8 cellular contexts compared by ENCODE assay signal in the genomic region with DNA sequence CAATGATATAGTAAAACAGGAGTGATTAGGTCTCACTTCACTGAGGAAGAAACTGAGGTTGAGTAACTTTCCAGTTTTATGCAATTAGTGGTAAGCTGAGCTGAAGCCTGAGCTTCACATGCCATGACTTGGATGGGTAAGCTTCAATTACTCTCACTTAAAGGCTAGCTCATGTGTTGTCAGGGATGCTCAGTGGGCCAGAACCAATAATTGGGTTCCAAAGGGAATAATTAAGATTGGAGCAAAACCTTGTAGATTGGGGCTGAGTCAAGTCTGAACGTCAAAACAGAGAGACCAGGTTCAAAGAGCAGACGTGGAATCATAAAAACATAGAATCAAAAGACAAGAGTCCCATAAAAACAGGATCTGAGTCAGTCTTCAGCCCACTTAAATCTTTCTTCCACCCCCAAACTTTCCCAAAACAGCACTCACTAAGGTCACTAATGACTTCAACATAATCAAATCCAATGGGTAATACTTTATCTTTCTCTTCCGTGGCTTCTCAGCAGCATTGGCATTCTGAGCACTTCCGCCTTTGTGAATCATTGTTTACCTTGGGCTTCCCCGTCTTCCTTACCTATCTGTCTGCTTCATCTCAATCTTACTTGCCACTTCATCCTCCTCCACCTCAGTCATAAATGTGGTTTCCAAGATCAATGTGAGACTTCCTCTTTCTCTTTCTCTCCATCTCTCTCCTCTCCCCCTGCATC. TPM values are rescaled to one million over a fixed set of nuclear protein-coding genes. Genes with fewer than 3 reads are reported as not detected.
DNase-seq lines count a peak whose midpoint lies in the region; ATAC-seq and TF ChIP-seq lines count a peak whose summit lies in the region.

No MANE protein-coding gene starts in this region.

- no peaks in the 10 kb centered on the region for H3K36me3 Mint-ChIP-seq in CD8-positive, alpha-beta T cell
- H3K36me3 Mint-ChIP-seq in progenitor cell of endocrine pancreas (ENCODE audit: insufficient read depth) (no peaks in the 10 kb centered on the region), endothelial cell (ENCODE audit: low read depth, unreplicated experiment) (no peaks in the 10 kb centered on the region)

- no peaks in the 10 kb centered on the region for H3K36me3 ChIP-seq in CD8-positive, alpha-beta T cell (ENCODE audit: insufficient read depth, low read length)

- peak; percentile 23 for ATAC-seq in CD8-positive, alpha-beta T cell
- peak; percentile 53 for ATAC-seq in GM19468 (IDR thresholded peaks at IDR 0.05; ENCODE audit: extremely low read depth, unreplicated experiment)
- peak; percentile 88 for ATAC-seq in HG03571 (IDR thresholded peaks at IDR 0.05; ENCODE audit: unreplicated experiment)

- peaks cover 6% of the 10 kb centered on the region for H3K27me3 Mint-ChIP-seq in CD8-positive, alpha-beta T cell (ENCODE audit: low read depth)
- H3K27me3 Mint-ChIP-seq in progenitor cell of endocrine pancreas (peaks cover 3% of the 10 kb centered on the region), endothelial cell (ENCODE audit: unreplicated experiment) (no peaks in the 10 kb centered on the region)

- no peaks in the 10 kb centered on the region for H3K9me3 Mint-ChIP-seq in CD8-positive, alpha-beta T cell
- H3K9me3 Mint-ChIP-seq in progenitor cell of endocrine pancreas (ENCODE audit: low read depth), result no peaks in the 10 kb centered on the region
- H3K9me3 Mint-ChIP-seq in endothelial cell (ENCODE audit: unreplicated experiment), result no peaks in the 10 kb centered on the region

- H3K9me3 ChIP-seq in CD8-positive, alpha-beta T cell (ENCODE audit: low read length), result no peaks in the 10 kb centered on the region

- CTCF ChIA-PET in CD8-positive, alpha-beta T cell (lab: Charles Lee), result no interaction called here

- no peaks in the 10 kb centered on the region for H3K4me1 ChIP-seq in CD8-positive, alpha-beta T cell (ENCODE audit: insufficient read depth, low read length)

- peaks cover 6% of the 10 kb centered on the region for H3K4me1 Mint-ChIP-seq in CD8-positive, alpha-beta T cell (ENCODE audit: low read depth)
- H3K4me1 Mint-ChIP-seq in progenitor cell of endocrine pancreas (ENCODE audit: low read depth) (no peaks in the 10 kb centered on the region), endothelial cell (ENCODE audit: unreplicated experiment) (peaks cover 3% of the 10 kb centered on the region)

- H3K4me3 ChIP-seq in CD8-positive, alpha-beta T cell (ENCODE audit: low read depth, low read length), result no peak overlapping the region
- H3K4me3 ChIP-seq in cardiac fibroblast (replicated peaks in 1 of 2; ENCODE audit: low read depth in 2 of 2, low read length in 2 of 2), result no peak overlapping the region

- TF ChIP-seq CTCF in CD8-positive, alpha-beta T cell (IDR thresholded peaks at IDR 0.05), result no peak
- TF ChIP-seq CTCF in cardiac fibroblast (IDR thresholded peaks at IDR 0.05; ENCODE audit: low read depth, low read length) (no peak), progenitor cell of endocrine pancreas (IDR thresholded peaks at IDR 0.05; ENCODE audit: unreplicated experiment) (no peak), endothelial cell (IDR thresholded peaks at IDR 0.05; ENCODE audit: unreplicated experiment) (no peak)

- intact Hi-C loops in CD8-positive, alpha-beta T cell (cut with DNase I, micrococcal nuclease), result no loop called here

- POLR2A ChIA-PET in CD8-positive, alpha-beta T cell (lab: Charles Lee), result no interaction called here

- no peak overlapping the region for H3K4me3 Mint-ChIP-seq in CD8-positive, alpha-beta T cell
- H3K4me3 Mint-ChIP-seq in progenitor cell of endocrine pancreas (ENCODE audit: low read depth) (no peak overlapping the region), endothelial cell (ENCODE audit: unreplicated experiment) (no peak overlapping the region)

- no peaks in the 10 kb centered on the region for H3K27me3 ChIP-seq in CD8-positive, alpha-beta T cell (ENCODE audit: insufficient read depth, low read length)

- H3K27ac ChIP-seq in CD8-positive, alpha-beta T cell (ENCODE audit: low read depth, low read length), result no peak overlapping the region

- no peak overlapping the region for H3K27ac Mint-ChIP-seq in CD8-positive, alpha-beta T cell
- no peak overlapping the region for H3K27ac Mint-ChIP-seq in progenitor cell of endocrine pancreas
- no peak overlapping the region for H3K27ac Mint-ChIP-seq in endothelial cell (ENCODE audit: unreplicated experiment)

- no peak for DNase-seq in CD8-positive, alpha-beta T cell
- peak; percentile 22 to 78 for DNase-seq in cardiac fibroblast (ENCODE audit: low read depth in 2 of 2)
- DNase-seq in NCI-H128 (lab: John Stamatoyannopoulos, UW; ENCODE audit: unreplicated experiment), result no peak
- DNase-seq in progenitor cell of endocrine pancreas (ENCODE audit: low spot score, unreplicated experiment), result no peak
- no peak for DNase-seq in NCI-H510A treated with DMSO at 0.1 percent for 48 hours (lab: John Stamatoyannopoulos, UW)
- no peak for DNase-seq in endothelial cell (ENCODE audit: low spot score)

RNA-seq across cellular contexts. Expression of a gene that starts 23.0 kb away (rescaled TPM):
- not detected for total RNA-seq in CD8-positive, alpha-beta T cell
- total RNA-seq in progenitor cell of endocrine pancreas (43.8 and 47.8 TPM in 2 replicates), endothelial cell (ENCODE audit: unreplicated experiment) (5.0 TPM)

Comparison
In these comparisons a context has a peak if more than half of its experiments do, and no peak if none do; other contexts are left out.
1. ATAC-seq: peak in every context shown above with its lines; median percentile 88 in HG03571; 53 in GM19468; 23 in CD8-positive, alpha-beta T cell.
2. DNase-seq: peak in cardiac fibroblast (2 of 2); none in CD8-positive, alpha-beta T cell (0 of 7), NCI-H128 (single experiment), progenitor cell of endocrine pancreas (single experiment), NCI-H510A treated with DMSO at 0.1 percent for 48 hours (single experiment) and endothelial cell (single experiment).